14 cellular contexts compared by ENCODE assay signal in genomic region chr7:1943933-1944618, GRCh38.
DNase-seq lines count a peak whose midpoint lies in the region; ATAC-seq and TF ChIP-seq lines count a peak whose summit lies in the region.
"Had no signal": no experiment of that assay in that cellular context is flagged by ENCODE, and none has a peak within 500 bp of the region (broad histone marks: within the 10 kb centered on the region; RNA-seq: fewer than 3 reads in every experiment).

No MANE protein-coding gene starts in this region.

- H3K27ac Mint-ChIP-seq in brain, result peak overlapping the region in 4 of 5 experiments; percentile 1 to 85 (median 52)

- H4K8ac ChIP-seq in mesendoderm (ENCODE audit: low read depth, low read length), result no peak overlapping the region

- H3K4me3 Mint-ChIP-seq in brain, result no peak overlapping the region

- WGBS in HUES64, result 55% methylated on average over 24 of the region's 25 CpGs
- WGBS in mesendoderm (ENCODE audit: extremely low coverage, insufficient coverage, low lambda C conversion rate), result no CpG with 5 or more reads among the region's 25 CpGs

- no peak overlapping the region for H3K4ac ChIP-seq in mesendoderm (ENCODE audit: low read depth, low read length)

- no peaks in the 10 kb centered on the region for H3K36me3 Mint-ChIP-seq in brain

- no peak overlapping the region for H2BK15ac ChIP-seq in mesendoderm (replicated peaks; ENCODE audit: low read depth)

- peak overlapping the region; percentile 91 to 99 (median 97) for H3K4me2 ChIP-seq in BLaER1 treated with 17β-estradiol and CSF1 and Interleukin-3, amounts not matched to agents 10 nM and 100 nM
- H3K4me2 ChIP-seq in mesendoderm (ENCODE audit: low read length), result no peak overlapping the region

- H3K27me3 Mint-ChIP-seq in brain, result no peaks in the 10 kb centered on the region

- peak overlapping the region; percentile 42 for H3K56ac ChIP-seq in mesendoderm (ENCODE audit: low read length)

- H3K79me1 ChIP-seq in mesendoderm (ENCODE audit: low read length), result no peaks in the 10 kb centered on the region

- no peaks in the 10 kb centered on the region for H3K79me2 ChIP-seq in mesendoderm (ENCODE audit: control insufficient read depth, insufficient read depth, low read length)

- no peak overlapping the region for H4K5ac ChIP-seq in mesendoderm (ENCODE audit: low read length)

- peak overlapping the region in 4 of 11 experiments; percentile 6 to 41 (median 40); a peak in 5 of 22 replicates for H3K9ac ChIP-seq in BLaER1 treated with 17β-estradiol and CSF1 and Interleukin-3, amounts not matched to agents 10 nM and 100 nM
- no peak overlapping the region; the same call in 1 of the 2 replicates for H3K9ac ChIP-seq in HUES64 (ENCODE audit: low read depth, low read length)
- H3K9ac ChIP-seq in mesendoderm (ENCODE audit: low read length), result no peak overlapping the region

- no peak overlapping the region for H3K18ac ChIP-seq in mesendoderm (ENCODE audit: low read length)

- peaks cover 0 to 21% (median 0%) of the 10 kb centered on the region in 11 experiments; a peak in 3 of 22 replicates for H3K27me3 ChIP-seq in BLaER1 treated with 17β-estradiol and CSF1 and Interleukin-3, amounts not matched to agents 10 nM and 100 nM
- H3K27me3 ChIP-seq in HUES64 (ENCODE audit: insufficient read depth, low read length) (no peaks in the 10 kb centered on the region), mesendoderm (ENCODE audit: insufficient read depth, low read length, poor library complexity) (no peaks in the 10 kb centered on the region)

- H2BK5ac ChIP-seq in mesendoderm (ENCODE audit: low read length), result no peak overlapping the region

- no peaks in the 10 kb centered on the region for H3K9me3 Mint-ChIP-seq in brain

- H3K9me3 ChIP-seq in BLaER1 treated with 17β-estradiol and CSF1 and Interleukin-3, amounts not matched to agents 10 nM and 100 nM (replicated peaks in 1 of 11), result no peaks in the 10 kb centered on the region
- H3K9me3 ChIP-seq in HUES64 (ENCODE audit: insufficient read depth, low read depth, low read length), result no peaks in the 10 kb centered on the region
- H3K9me3 ChIP-seq: mucosa of descending colon had no signal

- peak overlapping the region in 8 of 11 experiments; percentile 5 to 60 (median 26); a peak in 11 of 22 replicates for H3K27ac ChIP-seq in BLaER1 treated with 17β-estradiol and CSF1 and Interleukin-3, amounts not matched to agents 10 nM and 100 nM
- H3K27ac ChIP-seq in HUES64 (ENCODE audit: low read depth, low read length) (peak overlapping the region; percentile 41; the same call in 1 of the 2 replicates), mesendoderm (ENCODE audit: low read depth, low read length) (no peak overlapping the region)

- ATAC-seq in HG02981 (IDR thresholded peaks at IDR 0.05; ENCODE audit: unreplicated experiment) (no peak), HG03039 (IDR thresholded peaks at IDR 0.05; ENCODE audit: unreplicated experiment) (no peak)
- ATAC-seq: mucosa of descending colon had no signal

- H2AK5ac ChIP-seq in mesendoderm (ENCODE audit: low read length), result no peak overlapping the region

- H3K36me3 ChIP-seq in BLaER1 treated with 17β-estradiol and CSF1 and Interleukin-3, amounts not matched to agents 10 nM and 100 nM, result peaks cover 0 to 17% (median 4%) of the 10 kb centered on the region in 11 experiments; a peak in 7 of 22 replicates
- H3K36me3 ChIP-seq in HUES64 (ENCODE audit: insufficient read depth, low read length) (no peaks in the 10 kb centered on the region), mesendoderm (ENCODE audit: control insufficient read depth, insufficient read depth, low read length) (no peaks in the 10 kb centered on the region)

- no peak overlapping the region for H2BK120ac ChIP-seq in mesendoderm (ENCODE audit: low read depth, low read length)

- H4K20me1 ChIP-seq in BLaER1 treated with 17β-estradiol and CSF1 and Interleukin-3, amounts not matched to agents 10 nM and 100 nM, result peaks cover 0 to 98% (median 84%) of the 10 kb centered on the region in 11 experiments; a peak in 19 of 22 replicates

- peak overlapping the region in 1 of 10 experiments; percentile 35; a peak in 2 of 20 replicates for H3K4me3 ChIP-seq in BLaER1 treated with 17β-estradiol and CSF1 and Interleukin-3, amounts not matched to agents 10 nM and 100 nM
- no peak overlapping the region for H3K4me3 ChIP-seq in HUES64 (ENCODE audit: low read length)
- no peak overlapping the region for H3K4me3 ChIP-seq in mesendoderm (ENCODE audit: low read length)
- H3K4me3 ChIP-seq: mucosa of descending colon had no signal

- H3K4me1 ChIP-seq in BLaER1 treated with 17β-estradiol and CSF1 and Interleukin-3, amounts not matched to agents 10 nM and 100 nM, result peaks cover 73 to 95% (median 87%) of the 10 kb centered on the region in 10 experiments
- H3K4me1 ChIP-seq in HUES64 (ENCODE audit: insufficient read depth, low read length) (peaks cover 6% of the 10 kb centered on the region; the same call in 1 of the 2 replicates), mesendoderm (ENCODE audit: control insufficient read depth, low read depth, low read length) (peaks cover 3% of the 10 kb centered on the region)

- no peak overlapping the region for H3K23ac ChIP-seq in mesendoderm (ENCODE audit: low read length)

- H3K4me1 Mint-ChIP-seq in brain, result peaks cover 29% of the 10 kb centered on the region

- TF ChIP-seq CTCF in brain (conservative IDR thresholded peaks at IDR 0.05), result no peak

- DNase-seq in mesendoderm (no peak), superior temporal gyrus (ENCODE audit: extremely low spot score) (no peak), germinal center (ENCODE audit: low spot score) (no peak)
- DNase-seq: activated CD8-positive, alpha-beta memory T cell treated with anti-CD3 and anti-CD28 coated beads for 24 hours; activated effector memory CD4-positive, alpha-beta T cell treated with anti-CD3 and anti-CD28 coated beads, Interleukin-2, amount 50 U/mL, for 16 hours; DMS153; foreskin melanocyte; NCI-H2081 had no signal
